Comparison of ENCODE assay signal across 19 cellular contexts in the genomic region with DNA sequence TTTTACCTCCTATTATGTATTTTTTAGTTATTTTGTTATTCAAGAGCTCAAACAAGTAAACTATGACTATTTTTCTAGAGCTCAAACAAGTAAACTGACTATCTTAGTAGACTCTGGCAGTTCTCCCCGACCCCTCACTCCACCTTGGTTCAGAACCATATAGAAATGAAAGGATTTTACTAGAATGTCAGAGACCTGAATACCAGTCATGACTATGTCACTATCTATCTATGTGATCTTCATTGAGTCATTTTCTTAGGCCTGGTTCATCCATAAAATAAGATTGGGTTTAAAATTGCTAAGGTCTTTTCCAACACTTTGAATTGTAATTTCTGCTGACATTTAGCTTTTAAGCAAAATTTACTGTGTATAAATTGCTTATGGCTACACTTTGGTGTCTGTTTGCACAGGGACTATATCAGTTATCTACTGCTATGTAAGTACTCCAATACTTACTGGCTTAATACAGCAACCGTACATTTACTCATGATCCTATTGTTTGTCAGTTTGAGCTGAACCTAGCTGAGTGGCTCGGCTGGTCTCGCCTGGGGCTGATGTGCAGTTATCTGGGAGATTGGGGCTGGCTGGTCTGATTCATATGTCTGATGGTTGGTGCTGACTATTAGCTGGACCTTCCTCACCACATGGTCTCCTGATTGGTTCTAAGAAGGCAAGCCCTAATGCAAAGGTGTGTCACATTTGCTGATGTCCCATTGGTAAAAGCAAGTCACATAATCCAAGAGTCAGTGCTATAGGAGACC. TPM values are rescaled to one million over a fixed set of nuclear protein-coding genes. Genes with fewer than 3 reads are reported as not detected.
A peak's percentile ranks its signal among the peaks of the same experiment; 100 is the strongest.
DNase-seq lines count a peak whose midpoint lies in the region; ATAC-seq and TF ChIP-seq lines count a peak whose summit lies in the region.
"Had no signal": no experiment of that assay in that cellular context is flagged by ENCODE, and none has a peak within 500 bp of the region (broad histone marks: within the 10 kb centered on the region; RNA-seq: fewer than 3 reads in every experiment).

No MANE protein-coding gene starts in this region.

- H3K9me3 ChIP-seq in T-helper 17 cell (ENCODE audit: control insufficient read depth, low read length, poor library complexity, severe bottlenecking) (no peaks in the 10 kb centered on the region), psoas muscle (no peaks in the 10 kb centered on the region)
- H3K9me3 ChIP-seq: body of pancreas, tibial nerve had no signal

- H3K4me1 ChIP-seq in psoas muscle, result no peaks in the 10 kb centered on the region

- H3K36me3 ChIP-seq in psoas muscle (ENCODE audit: insufficient read depth in 1 of 2, low read depth in 1 of 2), result peaks cover 0 to 20% of the 10 kb centered on the region in 2 donors

- H3K27me3 Mint-ChIP-seq in activated T-cell treated with anti-CD3 and anti-CD28 coated beads, Interleukin-2, amount 50 U/mL, for 72 hours (ENCODE audit: low read depth), result no peaks in the 10 kb centered on the region
- no peaks in the 10 kb centered on the region for H3K27me3 Mint-ChIP-seq in T-helper 17 cell
- no peaks in the 10 kb centered on the region for H3K27me3 Mint-ChIP-seq in naive thymus-derived CD8-positive, alpha-beta T cell
- H3K27me3 Mint-ChIP-seq: stimulated activated memory B cell treated with anti-CD40 and anti-IgM and Interleukin-4, amounts not matched to agents 10 μg/mL and 1 μg/mL and 100 μg/mL, for 72 hours had no signal

- no peak for TF ChIP-seq CTCF in psoas muscle (IDR thresholded peaks at IDR 0.05)

- POLR2A ChIA-PET in naive thymus-derived CD8-positive, alpha-beta T cell (lab: Charles Lee), result interaction anchor here (0.9 to 1.9 kb wide), 3 partner anchors 9 to 34 kb away, joined by 3 to 6 read pairs (median 5); no protein-coding TSS in a partner anchor

- H3K4me3 ChIP-seq in psoas muscle, result no peak overlapping the region
- H3K4me3 ChIP-seq: body of pancreas, tibial nerve had no signal

- peaks cover 6 to 24% of the 10 kb centered on the region in 2 donors for H3K36me3 Mint-ChIP-seq in activated T-cell treated with anti-CD3 and anti-CD28 coated beads, Interleukin-2, amount 50 U/mL, for 72 hours (ENCODE audit: insufficient read depth in 2 of 2)
- peaks cover 8% of the 10 kb centered on the region for H3K36me3 Mint-ChIP-seq in T-helper 17 cell (ENCODE audit: low read depth)
- H3K36me3 Mint-ChIP-seq in naive thymus-derived CD8-positive, alpha-beta T cell, result peaks cover 0 to 65% (median 12%) of the 10 kb centered on the region in 3 donors

- no peak overlapping the region for H3K4me3 Mint-ChIP-seq in activated T-cell treated with anti-CD3 and anti-CD28 coated beads, Interleukin-2, amount 50 U/mL, for 72 hours
- no peak overlapping the region for H3K4me3 Mint-ChIP-seq in T-helper 17 cell
- H3K4me3 Mint-ChIP-seq in naive thymus-derived CD8-positive, alpha-beta T cell, result peak overlapping the region in 2 of 10 donors; percentile 24 to 33
- H3K4me3 Mint-ChIP-seq: mesothelial cell of epicardium; stimulated activated memory B cell treated with anti-CD40 and anti-IgM and Interleukin-4, amounts not matched to agents 10 μg/mL and 1 μg/mL and 100 μg/mL, for 72 hours had no signal

- no peak for DNase-seq in activated T-cell treated with anti-CD3 and anti-CD28 coated beads, Interleukin-2, amount 50 U/mL, for 72 hours
- DNase-seq in activated T-cell treated with anti-CD3 and anti-CD28 coated beads for 4 hours (no peak), GM03348 (ENCODE audit: low spot score) (peak; percentile 13), T-helper 17 cell (no peak), psoas muscle (no peak), MV-4-11 (lab: John Stamatoyannopoulos, UW) (no peak)
- no peak for DNase-seq in naive thymus-derived CD8-positive, alpha-beta T cell
- DNase-seq: ACHN; body of pancreas; DMS79 treated with DMSO at 0.1 percent for 48 hours; GOT3; NCI-H1694; NK-92 treated with Interleukin-12 subunit alpha and Interleukin-12 subunit beta, amount 100 ng/mL, for 24 hours; RPMI8226; stimulated activated CD4-positive, alpha-beta T cell treated with anti-CD3 and anti-CD28 coated beads, Interleukin-15, amount 100 ng/mL, for 24 hours had no signal

- WGBS in psoas muscle, 3 donors, result 97 to 99% (median 97%) methylated on average over 4 of the region's 4 CpGs

- peaks cover 83% of the 10 kb centered on the region for H3K4me1 Mint-ChIP-seq in activated T-cell treated with anti-CD3 and anti-CD28 coated beads, Interleukin-2, amount 50 U/mL, for 72 hours (ENCODE audit: low read depth)
- H3K4me1 Mint-ChIP-seq in T-helper 17 cell, result peaks cover 44% of the 10 kb centered on the region
- peaks cover 38 to 80% (median 69%) of the 10 kb centered on the region in 4 donors for H3K4me1 Mint-ChIP-seq in naive thymus-derived CD8-positive, alpha-beta T cell

- no peaks in the 10 kb centered on the region for H3K9me3 Mint-ChIP-seq in activated T-cell treated with anti-CD3 and anti-CD28 coated beads, Interleukin-2, amount 50 U/mL, for 72 hours
- no peaks in the 10 kb centered on the region for H3K9me3 Mint-ChIP-seq in naive thymus-derived CD8-positive, alpha-beta T cell
- H3K9me3 Mint-ChIP-seq: mesothelial cell of epicardium; stimulated activated memory B cell treated with anti-CD40 and anti-IgM and Interleukin-4, amounts not matched to agents 10 μg/mL and 1 μg/mL and 100 μg/mL, for 72 hours had no signal

- intact Hi-C loops in psoas muscle (cut with DNase I), result no loop called here

- H3K27me3 ChIP-seq in psoas muscle (ENCODE audit: insufficient read depth in 3 of 3, low read length in 2 of 3), result no peaks in the 10 kb centered on the region
- H3K27me3 ChIP-seq: body of pancreas, tibial nerve had no signal

- no peak overlapping the region for H3K27ac Mint-ChIP-seq in activated T-cell treated with anti-CD3 and anti-CD28 coated beads, Interleukin-2, amount 50 U/mL, for 72 hours
- peak overlapping the region; percentile 54 for H3K27ac Mint-ChIP-seq in T-helper 17 cell
- H3K27ac Mint-ChIP-seq in naive thymus-derived CD8-positive, alpha-beta T cell, result peak overlapping the region; percentile 59 to 91 (median 80)
- H3K27ac Mint-ChIP-seq: mesothelial cell of epicardium had no signal

- H3K27ac ChIP-seq in psoas muscle, result no peak overlapping the region
- H3K27ac ChIP-seq: body of pancreas, tibial nerve had no signal

- ATAC-seq in activated T-cell treated with anti-CD3 and anti-CD28 coated beads, Interleukin-2, amount 50 U/mL, for 72 hours (replicated peaks in 1 of 2), result peak; percentile 44 to 51
- ATAC-seq in T-helper 17 cell (no peak), psoas muscle (no peak), GM19023 (IDR thresholded peaks at IDR 0.05; ENCODE audit: unreplicated experiment) (no peak)
- ATAC-seq in naive thymus-derived CD8-positive, alpha-beta T cell, result no peak
- ATAC-seq: body of pancreas; stimulated activated memory B cell treated with anti-CD40 and anti-IgM and Interleukin-4, amounts not matched to agents 10 μg/mL and 1 μg/mL and 100 μg/mL, for 72 hours had no signal

RNA-seq across cellular contexts. Expression of gene RASA2, which starts 37.0 kb away (rescaled TPM):
- total RNA-seq in activated T-cell treated with anti-CD3 and anti-CD28 coated beads, Interleukin-2, amount 50 U/mL, for 72 hours, result 10 to 100 TPM; 34.4 to 37.3 TPM
- 10 to 100 TPM; 56.7 to 57.9 TPM for total RNA-seq in T-helper 17 cell
- total RNA-seq in naive thymus-derived CD8-positive, alpha-beta T cell, result 100 to 1,000 TPM; 112 to 124 TPM
- polyA plus RNA-seq in naive thymus-derived CD8-positive, alpha-beta T cell, result 10 to 100 TPM; 55.0 to 66.8 (median 57.9) TPM
- total RNA-seq in psoas muscle, result 1 to 10 TPM; 2.3 to 4.0 (median 3.0) TPM
- polyA plus RNA-seq in psoas muscle, result 1 to 10 TPM; 1.3 to 2.0 (median 1.4) TPM

Comparison
In these comparisons a context has a peak if more than half of its experiments do, and no peak if none do; other contexts are left out.
1. ATAC-seq: peak in activated T-cell treated with anti-CD3 and anti-CD28 coated beads, Interleukin-2, amount 50 U/mL, for 72 hours (2 of 2); none in T-helper 17 cell (single experiment), naive thymus-derived CD8-positive, alpha-beta T cell (0 of 2), psoas muscle (0 of 4) and GM19023 (single experiment).
2. RNA of gene RASA2, which starts 37.0 kb away (total RNA-seq): 112 to 124 TPM in naive thymus-derived CD8-positive, alpha-beta T cell, 56.7 to 57.9 TPM in T-helper 17 cell and 34.4 to 37.3 TPM in activated T-cell treated with anti-CD3 and anti-CD28 coated beads, Interleukin-2, amount 50 U/mL, for 72 hours; 2.3 to 4.0 TPM in psoas muscle; every median in the first group is over 4 times any median in the second.